34 cellular contexts compared by ENCODE assay signal in genomic region chr2:226573158-226573557, GRCh38.
"Had no signal": no experiment of that assay in that cellular context is flagged by ENCODE, and none has a peak within 500 bp of the region (broad histone marks: within the 10 kb centered on the region; RNA-seq: fewer than 3 reads in every experiment).

No MANE protein-coding gene starts in this region.

- H3K27me3 ChIP-seq: MG63 had no signal

- H3K4me3 ChIP-seq: MG63 had no signal

- DNase-seq: Karpas-422, Kasumi-1, MG63, MM.1S, MV-4-11, NCI-H1048, NCI-H1092, NCI-H1092 treated with DMSO at 0.1 percent for 48 hours, NCI-H1105, NCI-H1105 treated with DMSO at 0.1 percent for 48 hours, NCI-H1417, NCI-H1417 treated with DMSO at 0.1 percent for 48 hours, NCI-H1436, NCI-H1436 treated with DMSO at 0.1 percent for 48 hours, NCI-H146, NCI-H1694, NCI-H1694 treated with DMSO at 0.1 percent for 48 hours, NCI-H187, NCI-H187 treated with DMSO at 0.1 percent for 48 hours, NCI-H1930, NCI-H2029, NCI-H2029 treated with DMSO at 0.1 percent for 48 hours, NCI-H2081, NCI-H2081 treated with DMSO at 0.1 percent for 48 hours, NCI-H2107, NCI-H2171, NCI-H2171 treated with DMSO at 0.1 percent for 48 hours, NCI-H226, NCI-H345, NCI-H446, NCI-H446 treated with DMSO at 0.1 percent for 48 hours, NCI-H510A, NCI-H510A treated with DMSO at 0.1 percent for 48 hours had no signal

- H3K27ac ChIP-seq: KMS-11 had no signal

- H3K9ac ChIP-seq: KMS-11 had no signal

- H3K9me3 ChIP-seq: MG63 had no signal

- H3K4me2 ChIP-seq: KMS-11 had no signal

- H3K36me3 ChIP-seq: MG63 had no signal
